Comparison of ENCODE assay signal across 9 cellular contexts in genomic region chr16:71287903-71288302, GRCh38. TPM values are rescaled to one million over a fixed set of nuclear protein-coding genes. Genes with fewer than 3 reads are reported as not detected.
A peak's percentile ranks its signal among the peaks of the same experiment; 100 is the strongest.
DNase-seq lines count a peak whose midpoint lies in the region; ATAC-seq and TF ChIP-seq lines count a peak whose summit lies in the region.
"Had no signal": no experiment of that assay in that cellular context is flagged by ENCODE, and none has a peak within 500 bp of the region (broad histone marks: within the 10 kb centered on the region; RNA-seq: fewer than 3 reads in every experiment).

No MANE protein-coding gene starts in this region.

- H3K4me3 ChIP-seq in BE2C (ENCODE audit: low read depth, low read length): peak overlapping the region; percentile 92; the same call in 1 of the 2 replicates
- H3K4me3 ChIP-seq in Jurkat, Clone E6-1 (ENCODE audit: low read length): peak overlapping the region; percentile 84; the same call in 1 of the 2 replicates

- H3K9me3 Mint-ChIP-seq in chondrocyte (ENCODE audit: low read depth): peaks cover 3% of the 10 kb centered on the region

- peaks cover 28% of the 10 kb centered on the region for H3K36me3 Mint-ChIP-seq in chondrocyte (ENCODE audit: low read depth)

- H3K4me1 ChIP-seq in BE2C: peaks cover 3% of the 10 kb centered on the region; the same call in 1 of the 2 replicates

- DNase-seq in BE2C (no peak), chondrocyte (ENCODE audit: low spot score) (no peak), myocyte (ENCODE audit: low read depth) (peak; percentile 6), NCI-H2171 treated with DMSO at 0.1 percent for 48 hours (lab: John Stamatoyannopoulos, UW) (no peak)
- no peak for DNase-seq in Jurkat, Clone E6-1 (ENCODE audit: low read depth, low spot score)
- DNase-seq in stimulated activated CD4-positive, alpha-beta T cell treated with anti-CD3 and anti-CD28 coated beads, Interleukin-15, amount 100 ng/mL, for 24 hours: no peak
- DNase-seq: NCI-H226 had no signal

- H3K9me3 ChIP-seq in BE2C: no peaks in the 10 kb centered on the region

- peaks cover 13% of the 10 kb centered on the region for H3K27me3 Mint-ChIP-seq in chondrocyte (ENCODE audit: low read depth)

- peak overlapping the region; percentile 91 for H3K27ac Mint-ChIP-seq in chondrocyte (ENCODE audit: unreplicated experiment)

- no peaks in the 10 kb centered on the region; the same call in 1 of the 2 replicates for H3K36me3 ChIP-seq in BE2C

- ATAC-seq in GM18868 (IDR thresholded peaks at IDR 0.05; ENCODE audit: unreplicated experiment) (no peak), HG02571 (IDR thresholded peaks at IDR 0.05; ENCODE audit: unreplicated experiment) (no peak)

- H3K4me1 Mint-ChIP-seq in chondrocyte (ENCODE audit: low read depth): peaks cover 11% of the 10 kb centered on the region

- no peaks in the 10 kb centered on the region for H3K27me3 ChIP-seq in BE2C

- peak overlapping the region; percentile 78 for H3K4me3 Mint-ChIP-seq in chondrocyte (ENCODE audit: unreplicated experiment)

- TF ChIP-seq CTCF in BE2C (IDR thresholded peaks at IDR 0.05; ENCODE audit: low read depth, low read length) (no peak), chondrocyte (IDR thresholded peaks at IDR 0.05) (no peak)

RNA-seq across cellular contexts. Expression of gene CMTR2, which starts 1.3 kb away (rescaled TPM):
- 7.1 TPM for polyA plus RNA-seq in BE2C (2012; ENCODE audit: insufficient read depth, insufficient read length, low read depth)
- polyA plus RNA-seq in Jurkat, Clone E6-1 (2012; ENCODE audit: insufficient read depth, insufficient read length): 13.7 TPM
- 15.4 to 17.6 TPM (median 17.2 TPM) in 3 replicates for total RNA-seq in chondrocyte
- 39.2 and 53.9 TPM in 2 replicates for total RNA-seq in myocyte
- 9.6 TPM for polyA plus RNA-seq in myocyte (2012)

RNA-seq across cellular contexts. Expression of gene HYDIN, which starts 57.4 kb away (rescaled TPM):
- 0.80 TPM for polyA plus RNA-seq in BE2C (2012; ENCODE audit: insufficient read depth, insufficient read length, low read depth)
- polyA plus RNA-seq in Jurkat, Clone E6-1 (2012; ENCODE audit: insufficient read depth, insufficient read length): not detected
- total RNA-seq in chondrocyte (not detected in 3 replicates), myocyte (0.37 and 0.52 TPM in 2 replicates)
- polyA plus RNA-seq in myocyte (2012): 0.14 TPM
